Comparison of ENCODE assay signal across 18 cellular contexts in genomic region chr21:34536820-34537219, GRCh38. TPM values are rescaled to one million over a fixed set of nuclear protein-coding genes. Genes with fewer than 3 reads are reported as not detected.
DNase-seq lines count a peak whose midpoint lies in the region; ATAC-seq and TF ChIP-seq lines count a peak whose summit lies in the region.
"Had no signal": no experiment of that assay in that cellular context is flagged by ENCODE, and none has a peak within 500 bp of the region (broad histone marks: within the 10 kb centered on the region; RNA-seq: fewer than 3 reads in every experiment).

No MANE protein-coding gene starts in this region.

- no peaks in the 10 kb centered on the region for H3K27me3 Mint-ChIP-seq in HFFc6 (ENCODE audit: insufficient read depth)
- no peaks in the 10 kb centered on the region for H3K27me3 Mint-ChIP-seq in naive thymus-derived CD8-positive, alpha-beta T cell

- no peak for TF ChIP-seq CTCF in HFFc6 (IDR thresholded peaks at IDR 0.05)
- TF ChIP-seq CTCF in right atrium auricular region (IDR thresholded peaks at IDR 0.05), result no peak

- H3K36me3 ChIP-seq in adipocyte (ENCODE audit: control insufficient read depth, insufficient read depth, low read length, severe bottlenecking), result no peaks in the 10 kb centered on the region
- H3K36me3 ChIP-seq in right atrium auricular region, result no peaks in the 10 kb centered on the region
- H3K36me3 ChIP-seq: BLaER1 treated with 17β-estradiol and CSF1 and Interleukin-3, amounts not matched to agents 10 nM and 100 nM; upper lobe of left lung had no signal

- peak overlapping the region; percentile 2; the same call in 1 of the 2 replicates for H3K4me3 Mint-ChIP-seq in HFFc6
- H3K4me3 Mint-ChIP-seq in naive thymus-derived CD8-positive, alpha-beta T cell, result no peak overlapping the region
- H3K4me3 Mint-ChIP-seq: memory B cell had no signal

- no peaks in the 10 kb centered on the region for H3K27me3 ChIP-seq in adipocyte (replicated peaks; ENCODE audit: control insufficient read depth, insufficient read depth, low read length)
- no peaks in the 10 kb centered on the region for H3K27me3 ChIP-seq in right atrium auricular region
- H3K27me3 ChIP-seq: BLaER1 treated with 17β-estradiol and CSF1 and Interleukin-3, amounts not matched to agents 10 nM and 100 nM; upper lobe of left lung had no signal

- H3K36me3 Mint-ChIP-seq in HFFc6 (ENCODE audit: low read depth), result no peaks in the 10 kb centered on the region
- H3K36me3 Mint-ChIP-seq in naive thymus-derived CD8-positive, alpha-beta T cell, result peaks cover 0 to 5% (median 0%) of the 10 kb centered on the region in 3 donors
- H3K36me3 Mint-ChIP-seq: activated naive CD4-positive, alpha-beta T cell treated with anti-CD3 and anti-CD28 coated beads, Interleukin-2, amount 50 U/mL, for 72 hours had no signal

- POLR2A ChIA-PET in naive thymus-derived CD8-positive, alpha-beta T cell (lab: Charles Lee), result no interaction called here

- H3K9me3 Mint-ChIP-seq in HFFc6, result no peaks in the 10 kb centered on the region
- H3K9me3 Mint-ChIP-seq in naive thymus-derived CD8-positive, alpha-beta T cell, result peaks cover 0 to 2% (median 0%) of the 10 kb centered on the region in 9 donors
- H3K9me3 Mint-ChIP-seq: activated naive CD4-positive, alpha-beta T cell treated with anti-CD3 and anti-CD28 coated beads, Interleukin-2, amount 50 U/mL, for 72 hours; memory B cell had no signal

- no peak overlapping the region for H3K9ac ChIP-seq in adipocyte (ENCODE audit: low read length)
- H3K9ac ChIP-seq: BLaER1 treated with 17β-estradiol and CSF1 and Interleukin-3, amounts not matched to agents 10 nM and 100 nM had no signal

- peak overlapping the region; percentile 57 for H3K27ac Mint-ChIP-seq in HFFc6
- no peak overlapping the region for H3K27ac Mint-ChIP-seq in naive thymus-derived CD8-positive, alpha-beta T cell
- H3K27ac Mint-ChIP-seq: activated naive CD4-positive, alpha-beta T cell treated with anti-CD3 and anti-CD28 coated beads, Interleukin-2, amount 50 U/mL, for 72 hours; memory B cell had no signal

- DNase-seq in HFFc6, result peak; percentile 39
- DNase-seq in adipocyte (ENCODE audit: low read depth), result peak; percentile 47
- DNase-seq in right atrium auricular region (ENCODE audit: low spot score), result no peak
- DNase-seq in renal cortical epithelial cell (ENCODE audit: low read depth), result peak; percentile 37
- DNase-seq in hepatic stellate cell (ENCODE audit: low spot score), result no peak
- no peak for DNase-seq in NCI-H748 (lab: John Stamatoyannopoulos, UW; ENCODE audit: unreplicated experiment)
- no peak for DNase-seq in naive thymus-derived CD8-positive, alpha-beta T cell
- DNase-seq: activated CD4-positive, CD25-positive, alpha-beta regulatory T cell; activated CD8-positive, alpha-beta memory T cell treated with anti-CD3 and anti-CD28 coated beads, Interleukin-2, amount 50 U/mL, for 48 hours; NCI-H1092; NCI-H446; posterior cingulate gyrus; upper lobe of left lung had no signal

- peaks cover 47% of the 10 kb centered on the region for H3K4me1 Mint-ChIP-seq in HFFc6 (ENCODE audit: low read depth)
- H3K4me1 Mint-ChIP-seq in naive thymus-derived CD8-positive, alpha-beta T cell, result peaks cover 0 to 12% (median 3%) of the 10 kb centered on the region in 4 donors
- H3K4me1 Mint-ChIP-seq: memory B cell had no signal

- ATAC-seq in naive thymus-derived CD8-positive, alpha-beta T cell, result no peak
- ATAC-seq: activated naive CD4-positive, alpha-beta T cell treated with anti-CD3 and anti-CD28 coated beads, Interleukin-2, amount 50 U/mL, for 72 hours; GM12878 had no signal

- H3K27ac ChIP-seq in right atrium auricular region, result peak overlapping the region; percentile 32 to 73
- H3K27ac ChIP-seq: BLaER1 treated with 17β-estradiol and CSF1 and Interleukin-3, amounts not matched to agents 10 nM and 100 nM; upper lobe of left lung had no signal

- H3K4me1 ChIP-seq in adipocyte (ENCODE audit: control insufficient read depth, insufficient read depth, low read length) (peaks cover 7% of the 10 kb centered on the region), right atrium auricular region (peaks cover 0 to 29% of the 10 kb centered on the region in 2 donors)

- no peak overlapping the region for H3K4me3 ChIP-seq in adipocyte (ENCODE audit: low read length)
- no peak overlapping the region for H3K4me3 ChIP-seq in right atrium auricular region
- H3K4me3 ChIP-seq: BLaER1 treated with 17β-estradiol and CSF1 and Interleukin-3, amounts not matched to agents 10 nM and 100 nM; GM12878; upper lobe of left lung had no signal

- no peaks in the 10 kb centered on the region for H3K9me3 ChIP-seq in adipocyte (ENCODE audit: control insufficient read depth, low read length)
- H3K9me3 ChIP-seq in right atrium auricular region, result no peaks in the 10 kb centered on the region
- H3K9me3 ChIP-seq: upper lobe of left lung had no signal

RNA-seq across cellular contexts. Expression of gene KCNE1, which starts 24.8 kb away (rescaled TPM):
- total RNA-seq in HFFc6 (2021; fragmentation: NEBNext Ultra II Directional; extraction: Animal tissue kit (Norgen Biotek cat#: 25700)), result 1 to 10 TPM in 1 of 6 experiments, under 1 TPM in 5; 0.71 to 1.3 (median 0.85) TPM
- total RNA-seq in right atrium auricular region (1 to 10 TPM in 1 of 2 donors, under 1 TPM in 1; 0.78 to 3.8 TPM), renal cortical epithelial cell (3.5 TPM in 1 of 2 replicates, not detected in the other)
- under 1 TPM; 0.19 to 0.23 TPM for total RNA-seq in naive thymus-derived CD8-positive, alpha-beta T cell
- polyA plus RNA-seq in naive thymus-derived CD8-positive, alpha-beta T cell, result not detected
- total RNA-seq: epithelial cell of proximal tubule had no signal

Comparison
In these comparisons a context has a peak if more than half of its experiments do, and no peak if none do; other contexts are left out.
1. DNase-seq: peak in HFFc6 (single experiment), adipocyte (single experiment) and renal cortical epithelial cell (single experiment); none in right atrium auricular region (single experiment), hepatic stellate cell (single experiment), NCI-H748 (single experiment) and naive thymus-derived CD8-positive, alpha-beta T cell (0 of 10).